Comparison of ENCODE assay signal across 23 cellular contexts in the genomic region with DNA sequence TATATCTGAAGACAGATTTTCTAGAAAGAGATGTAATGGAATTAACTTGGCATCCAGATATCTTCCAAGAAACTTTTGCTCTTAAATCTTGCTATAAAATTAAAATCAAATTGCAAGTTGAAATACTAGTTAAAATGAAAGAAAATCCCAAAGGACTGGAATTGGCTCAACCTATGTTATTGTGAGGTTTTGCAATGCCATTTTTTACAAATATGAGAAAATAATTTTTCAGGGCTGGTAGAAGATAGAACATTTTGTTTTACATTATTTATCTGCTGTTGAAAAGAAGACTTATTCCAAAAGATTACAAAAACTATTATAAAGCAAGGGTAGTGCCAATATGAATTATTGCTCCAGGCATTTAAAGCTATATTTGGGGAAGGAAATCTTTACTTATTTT.
"Had no signal": no experiment of that assay in that cellular context is flagged by ENCODE, and none has a peak within 500 bp of the region (broad histone marks: within the 10 kb centered on the region; RNA-seq: fewer than 3 reads in every experiment).

No MANE protein-coding gene starts in this region.

- DNase-seq: activated CD4-positive, alpha-beta T cell treated with anti-CD3 and anti-CD28 coated beads for 48 hours; activated CD4-positive, alpha-beta T cell treated with anti-CD3 and anti-CD28 coated beads, Interleukin-2, amount 50 U/mL, for 48 hours; activated CD8-positive, alpha-beta memory T cell treated with anti-CD3 and anti-CD28 coated beads for 24 hours; activated effector memory CD4-positive, alpha-beta T cell treated with Interleukin-2 at 50 U/mL for 16 hours; activated naive CD4-positive, alpha-beta T cell treated with anti-CD3 and anti-CD28 coated beads, Interleukin-2, amount 10 ng/mL, durations not matched to agents 7 days and 5 days; activated naive CD8-positive, alpha-beta T cell treated with anti-CD3 and anti-CD28 coated beads, Interleukin-2, amount 10 ng/mL, durations not matched to agents 7 days and 5 days; amniotic stem cell; brain microvascular endothelial cell; caudate nucleus; head of caudate nucleus; mesendoderm; natural killer cell; occipital lobe; psoas muscle; stimulated activated CD4-positive, alpha-beta T cell treated with anti-CD3 and anti-CD28 coated beads, Interleukin-2, amount 100 ng/mL, for 48 hours; stimulated activated naive CD8-positive, alpha-beta T cell treated with anti-CD3 and anti-CD28 coated beads, Interleukin-15, Interleukin-2, amounts not matched to agents 100 U/mL and 50 U/mL, for 24 hours; T-helper 9 cell; WERI-Rb-1 had no signal

- H3K4me2 ChIP-seq: neural progenitor cell had no signal

- H3K4me1 ChIP-seq: neural progenitor cell, parathyroid adenoma, psoas muscle had no signal

- H3K79me2 ChIP-seq: parathyroid adenoma had no signal

- ATAC-seq: activated CD4-positive, CD25-positive, alpha-beta regulatory T cell treated with anti-CD3 and anti-CD28 coated beads, Interleukin-2, amount 50 U/mL, for 24 hours; left lobe of liver; natural killer cell; stimulated activated naive CD8-positive, alpha-beta T cell treated with anti-CD3 and anti-CD28 coated beads, Interleukin-15, Interleukin-2, amounts not matched to agents 100 U/mL and 50 U/mL, for 24 hours had no signal

- H3K36me3 ChIP-seq: brain microvascular endothelial cell, neural progenitor cell, WERI-Rb-1 had no signal

- H2AFZ ChIP-seq: neural progenitor cell, parathyroid adenoma had no signal

- H3K27me3 ChIP-seq: brain microvascular endothelial cell, neural progenitor cell had no signal

- H3K9me3 ChIP-seq: psoas muscle had no signal

- H3K9ac ChIP-seq: neural progenitor cell, parathyroid adenoma had no signal

- H3K4me3 ChIP-seq: lung, neural progenitor cell, psoas muscle had no signal

- H3K27ac ChIP-seq: brain microvascular endothelial cell, neural progenitor cell, parathyroid adenoma, psoas muscle, WERI-Rb-1 had no signal
